Comparison of ENCODE assay signal across 8 cellular contexts in the genomic region with DNA sequence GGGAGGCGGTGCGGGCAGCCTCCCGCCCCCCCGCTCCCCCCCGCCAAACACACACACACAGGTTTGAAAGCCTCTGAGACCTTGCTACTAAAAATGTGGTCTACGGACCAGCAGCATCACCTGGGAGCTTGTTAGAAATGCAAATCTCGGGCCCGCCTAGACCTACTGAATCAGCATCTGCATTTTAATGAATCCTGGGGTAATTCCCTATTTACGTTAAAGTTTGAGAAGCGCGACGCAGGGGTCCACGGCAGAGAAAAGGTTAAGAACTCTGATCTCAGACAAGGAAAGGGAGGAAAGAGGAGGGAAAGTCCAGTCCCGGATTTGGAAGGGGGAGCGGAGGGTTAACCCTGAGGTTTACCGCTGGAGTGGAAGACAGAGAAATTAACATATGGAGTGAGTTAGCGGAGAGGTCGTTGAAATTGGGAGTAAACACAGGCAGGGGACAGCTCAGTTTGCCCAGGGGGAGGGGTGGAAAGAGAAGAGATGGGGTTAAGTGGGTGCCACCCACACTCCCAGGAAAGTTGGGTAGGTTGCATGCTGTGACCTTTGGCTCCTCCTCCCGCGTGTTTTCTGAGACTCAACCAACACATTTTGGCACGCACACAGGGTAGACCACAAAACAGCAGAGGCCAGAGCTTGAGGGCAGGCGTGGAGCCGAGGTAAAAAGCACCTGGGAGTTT.
DNase-seq lines count a peak whose midpoint lies in the region; ATAC-seq, FAIRE-seq and TF ChIP-seq lines count a peak whose summit lies in the region.

No MANE protein-coding gene starts in this region.

- H3K23me2 ChIP-seq in H1 (ENCODE audit: low read depth, low read length) = 0 out of 2 replicates have a peak, but pooled peaks cover 2% of the 10 kb centered on the region

- H2AFZ ChIP-seq in H1 (ENCODE audit: low read length) = no peak overlapping the region

- H4K5ac ChIP-seq in H1 (ENCODE audit: insufficient read length, low read depth, low read length) = peak overlapping the region; percentile 65

- 3% methylated on average over 11 of the region's 23 CpGs; no CpG with 5 or more reads in 1 of the 2 experiments for WGBS in H1 (ENCODE audit: extremely low coverage in 1 of 2, insufficient coverage in 1 of 2, insufficient read length in 1 of 2, insufficient replicate concordance in 2 of 2, low coverage in 1 of 2, low lambda C conversion rate in 2 of 2, missing lambda C conversion rate in 1 of 2), 2 experiments

- TF ChIP-seq CTCF in H1 (IDR thresholded peaks at IDR 0.05; ENCODE audit: control extremely low read depth in 1 of 3, insufficient read depth in 1 of 3, low read depth in 1 of 3, low read length in 3 of 3) = no peak

- no peak overlapping the region for H3K56ac ChIP-seq in H1 (replicated peaks; ENCODE audit: insufficient read length, low read depth, low read length)

- no peak; a peak in 1 of 4 replicates for TF ChIP-seq RAD21 in H1 (IDR thresholded peaks at IDR 0.05 in 1 of 2, conservative IDR thresholded peaks at IDR 0.05 in 1 of 2; ENCODE audit: low read depth in 2 of 2, low read length in 2 of 2)

- ATAC-seq in HG02885 (IDR thresholded peaks at IDR 0.05; ENCODE audit: poor library complexity, unreplicated experiment) = peak; percentile 69

- peak overlapping the region; percentile 77; the same call in 1 of the 2 replicates for H3K27ac ChIP-seq in H1 (ENCODE audit: low read depth, low read length)

- peak in 1 of 2 experiments; percentile 37; a peak in 1 of 3 replicates for TF ChIP-seq EP300 in H1 (IDR thresholded peaks at IDR 0.05; ENCODE audit: borderline replicate concordance in 1 of 2, low read depth in 2 of 2, low read length in 2 of 2)

- H2BK12ac ChIP-seq in H1 (ENCODE audit: low read depth, low read length) = 0 out of 2 replicates have a peak overlapping the region, but pooled peaks have one; percentile 80

- H3K14ac ChIP-seq in H1 (ENCODE audit: insufficient read length) = no peak overlapping the region

- no peak overlapping the region for H4K8ac ChIP-seq in H1 (ENCODE audit: extremely low read depth, insufficient read depth, low read length)

- H3K23ac ChIP-seq in H1 (ENCODE audit: insufficient read length) = no peak overlapping the region

- H2AK5ac ChIP-seq in H1 (ENCODE audit: low read depth, low read length) = no peak overlapping the region

- no peaks in the 10 kb centered on the region for H3K27me3 ChIP-seq in H1 (replicated peaks in 1 of 4; ENCODE audit: control insufficient read depth in 3 of 4, extremely low read depth in 1 of 4, insufficient read depth in 3 of 4, low read length in 3 of 4)

- no peaks in the 10 kb centered on the region for H3K79me1 ChIP-seq in H1 (ENCODE audit: low read depth, low read length)

- peak overlapping the region; percentile 70 to 84 for H3K4me2 ChIP-seq in H1 (ENCODE audit: insufficient read depth in 1 of 2, low read depth in 2 of 2, low read length in 2 of 2)

- no peaks in the 10 kb centered on the region for H3K9me3 ChIP-seq in ES-I3 (ENCODE audit: control insufficient read depth, insufficient read depth, low read length)
- H3K9me3 ChIP-seq in H1 (ENCODE audit: insufficient read depth in 2 of 2, low read depth in 1 of 2, low read length in 1 of 2) = no peaks in the 10 kb centered on the region

- CTCF ChIA-PET in H1 (lab: Charles Lee; ENCODE audit: partially characterized antibody) = interaction anchor here (1.2 to 1.7 kb wide), 2 partner anchors 203 to 353 kb away, joined by 3 read pairs; no protein-coding TSS in a partner anchor

- peaks cover 10% of the 10 kb centered on the region; the same call in 1 of the 2 replicates for H3K4me1 ChIP-seq in ES-I3 (ENCODE audit: insufficient read depth, low read length)
- H3K4me1 ChIP-seq in H1 (replicated peaks in 1 of 4; ENCODE audit: control insufficient read depth in 3 of 4, insufficient read depth in 4 of 4, low read length in 3 of 4) = peaks cover 2 to 12% (median 5%) of the 10 kb centered on the region in 4 experiments; a peak in 5 of 7 replicates

- H2BK120ac ChIP-seq in H1 (replicated peaks; ENCODE audit: low read depth, low read length) = peak overlapping the region; percentile 50

- H3K4me3 ChIP-seq in H1 (ENCODE audit: extremely low read depth in 1 of 4, insufficient read depth in 2 of 4, low read depth in 3 of 4, low read length in 4 of 4) = peak overlapping the region; percentile 10 to 57 (median 35); a peak in 6 of 8 replicates

- 0 out of 2 replicates have a peak overlapping the region, but pooled peaks have one; percentile 48 for H2BK20ac ChIP-seq in H1 (ENCODE audit: low read length)

- no peak overlapping the region for H3K4ac ChIP-seq in H1 (replicated peaks; ENCODE audit: insufficient read length, low read depth, low read length)

- no peaks in the 10 kb centered on the region for H3K79me2 ChIP-seq in H1 (ENCODE audit: control insufficient read depth in 1 of 2, insufficient read depth in 2 of 2, low read length in 2 of 2)

- DNase-seq in activated CD4-positive, CD25-positive, alpha-beta regulatory T cell treated with anti-CD3 and anti-CD28 coated beads, Interleukin-2, amount 50 U/mL, for 16 hours (ENCODE audit: low read depth, low spot score) = peak; percentile 34
- DNase-seq in H1 (ENCODE audit: low read depth in 1 of 2, low spot score in 2 of 2) = peak; percentile 25 to 52
- peak; percentile 38 to 63 (median 59) for DNase-seq in stimulated activated CD4-positive, alpha-beta T cell treated with anti-CD3 and anti-CD28 coated beads, Interleukin-12 subunit alpha, Interleukin-12 subunit beta, amount 100 ng/mL, for 48 hours (ENCODE audit: low read depth in 2 of 3, low spot score in 1 of 3)
- no peak for DNase-seq in NCI-H446 (lab: John Stamatoyannopoulos, UW)
- no peak for DNase-seq in SK-N-DZ (ENCODE audit: low spot score)
- DNase-seq in HuH-7.5 (ENCODE audit: low spot score) = no peak

- H3K9ac ChIP-seq in ES-I3 (ENCODE audit: low read depth, low read length) (peak overlapping the region; percentile 58; the same call in 1 of the 2 replicates), H1 (replicated peaks in 1 of 4; ENCODE audit: extremely low read depth in 1 of 4, low read depth in 3 of 4, low read length in 3 of 4) (peak overlapping the region in 1 of 4 experiments; percentile 37; a peak in 1 of 7 replicates)

- peak overlapping the region; percentile 78; the same call in 1 of the 2 replicates for H2BK5ac ChIP-seq in H1 (ENCODE audit: low read depth, low read length)

- peak overlapping the region; percentile 98 for H4K91ac ChIP-seq in H1 (replicated peaks; ENCODE audit: insufficient read length, low read length)

- H4K20me1 ChIP-seq in H1 (replicated peaks in 1 of 2; ENCODE audit: control insufficient read depth in 1 of 2, insufficient read depth in 2 of 2, low read length in 2 of 2) = no peaks in the 10 kb centered on the region

- TF ChIP-seq POLR2A in H1 (IDR thresholded peaks at IDR 0.05; ENCODE audit: control extremely low read depth in 1 of 2, low read depth in 2 of 2, low read length in 2 of 2) = no peak

- H2BK15ac ChIP-seq in H1 (ENCODE audit: low read length) = no peak overlapping the region

- peak; percentile 93 for FAIRE-seq in H1 (lab: Jason Lieb, UNC)

- POLR2A ChIA-PET in H1 (lab: Charles Lee; ENCODE audit: partially characterized antibody) = interaction anchor here (0.9 kb wide), 1 partner anchor 38 kb away, joined by 3 read pairs; no protein-coding TSS in a partner anchor

- H3K36me3 ChIP-seq in ES-I3 (ENCODE audit: insufficient read depth, low read length) (no peaks in the 10 kb centered on the region), H1 (ENCODE audit: control insufficient read depth in 2 of 4, insufficient read depth in 4 of 4, low read length in 3 of 4) (no peaks in the 10 kb centered on the region)

- H3K18ac ChIP-seq in H1 (ENCODE audit: extremely low read depth, low read length) = peak overlapping the region; percentile 87; the same call in 1 of the 2 replicates

TF ChIP-seq in H1, 55 proteins besides CTCF, POLR2A, EP300 and RAD21:
- TF ChIP-seq EGR1 (IDR thresholded peaks at IDR 0.05; ENCODE audit: borderline replicate concordance, low read depth, low read length) (no peak), SP1 (IDR thresholded peaks at IDR 0.05; ENCODE audit: low read depth, low read length) (peak; percentile 53; the same call in 1 of the 2 replicates), CHD2 (IDR thresholded peaks at IDR 0.05; ENCODE audit: low read length) (no peak), KDM4A (IDR thresholded peaks at IDR 0.05; ENCODE audit: low read depth, low read length, severe bottlenecking) (peak; percentile 18), RFX5 (IDR thresholded peaks at IDR 0.05; ENCODE audit: borderline replicate concordance, low read depth, low read length) (no peak), TBP (IDR thresholded peaks at IDR 0.05; ENCODE audit: low read depth, low read length) (no peak), CBX8 (IDR thresholded peaks at IDR 0.05; ENCODE audit: borderline replicate concordance, low read depth, low read length) (no peak), ZNF274 (IDR thresholded peaks at IDR 0.05; ENCODE audit: borderline replicate concordance, extremely low read depth, low read length) (no peak), SIN3A (conservative IDR thresholded peaks at IDR 0.05 in 1 of 2, IDR thresholded peaks at IDR 0.05 in 1 of 2; ENCODE audit: low read depth in 1 of 2, low read length in 2 of 2) (no peak), NRF1 (IDR thresholded peaks at IDR 0.05; ENCODE audit: low read depth, low read length) (no peak)
- TF ChIP-seq, protein P1, sequence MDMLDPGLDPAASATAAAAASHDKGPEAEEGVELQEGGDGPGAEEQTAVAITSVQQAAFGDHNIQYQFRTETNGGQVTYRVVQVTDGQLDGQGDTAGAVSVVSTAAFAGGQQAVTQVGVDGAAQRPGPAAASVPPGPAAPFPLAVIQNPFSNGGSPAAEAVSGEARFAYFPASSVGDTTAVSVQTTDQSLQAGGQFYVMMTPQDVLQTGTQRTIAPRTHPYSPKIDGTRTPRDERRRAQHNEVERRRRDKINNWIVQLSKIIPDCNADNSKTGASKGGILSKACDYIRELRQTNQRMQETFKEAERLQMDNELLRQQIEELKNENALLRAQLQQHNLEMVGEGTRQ (IDR thresholded peaks at IDR 0.05; ENCODE audit: low read length) = no peak

Comparison
In these comparisons a context has a peak if more than half of its experiments do, and no peak if none do; other contexts are left out.
1. DNase-seq: peak in activated CD4-positive, CD25-positive, alpha-beta regulatory T cell treated with anti-CD3 and anti-CD28 coated beads, Interleukin-2, amount 50 U/mL, for 16 hours (single experiment), H1 (2 of 2) and stimulated activated CD4-positive, alpha-beta T cell treated with anti-CD3 and anti-CD28 coated beads, Interleukin-12 subunit alpha, Interleukin-12 subunit beta, amount 100 ng/mL, for 48 hours (3 of 3); none in NCI-H446 (0 of 2), SK-N-DZ (single experiment) and HuH-7.5 (single experiment).